8 cellular contexts compared by ENCODE assay signal in genomic region chr3:5198313-5198677, GRCh38. TPM values are rescaled to one million over a fixed set of nuclear protein-coding genes. Genes with fewer than 3 reads are reported as not detected.
DNase-seq lines count a peak whose midpoint lies in the region; ATAC-seq, FAIRE-seq and TF ChIP-seq lines count a peak whose summit lies in the region.
"Had no signal": no experiment of that assay in that cellular context is flagged by ENCODE, and none has a peak within 500 bp of the region (broad histone marks: within the 10 kb centered on the region; RNA-seq: fewer than 3 reads in every experiment).

No MANE protein-coding gene starts in this region.

- peak; percentile 33 for FAIRE-seq in GM12892 (lab: Jason Lieb, UNC)

- H3K27me3 ChIP-seq in colonic mucosa (no peaks in the 10 kb centered on the region), spleen (replicated peaks in 1 of 7) (no peaks in the 10 kb centered on the region)
- H3K27me3 ChIP-seq: brain microvascular endothelial cell had no signal

- no peak overlapping the region for H3K9ac ChIP-seq in colonic mucosa (ENCODE audit: low read depth in 2 of 2, low read length in 2 of 2)

- CTCF ChIA-PET in OCI-LY7 (lab: Charles Lee; ENCODE audit: unreplicated experiment) = interaction anchor here (0.7 kb wide), 1 partner anchor 12 kb away, joined by 6 read pairs; no protein-coding TSS in a partner anchor

- BruUV-seq in OCI-LY7 (replicated peaks; lab: Mats Ljungman, UMichigan) = no TSS peak

- intact Hi-C loops in OCI-LY7 (cut with micrococcal nuclease; ENCODE audit: unreplicated experiment) (no loop called here), colonic mucosa (cut with DNase I) (no loop called here), spleen (cut with DNase I; ENCODE audit: low total_unique reads) (no loop called here)

- H3K9me3 ChIP-seq in OCI-LY7 (ENCODE audit: low read length) (no peaks in the 10 kb centered on the region), colonic mucosa (no peaks in the 10 kb centered on the region), spleen (no peaks in the 10 kb centered on the region)

- DNase-seq in GM12892 (ENCODE audit: insufficient read length) = no peak
- no peak for DNase-seq in OCI-LY7 (ENCODE audit: low spot score)
- DNase-seq in colonic mucosa = no peak
- DNase-seq in spleen = no peak
- no peak for DNase-seq in COR-L47 (lab: John Stamatoyannopoulos, UW)
- no peak for DNase-seq in NCI-H1048 (lab: John Stamatoyannopoulos, UW)
- DNase-seq: brain microvascular endothelial cell had no signal

- 84 to 93% (median 89%) methylated on average over 4 of the region's 4 CpGs for WGBS in spleen, 5 donors

- TF ChIP-seq CTCF in OCI-LY7 (conservative IDR thresholded peaks at IDR 0.05; ENCODE audit: low read length) (no peak), colonic mucosa (IDR thresholded peaks at IDR 0.05) (no peak), spleen (IDR thresholded peaks at IDR 0.05 in 8 of 11, conservative IDR thresholded peaks at IDR 0.05 in 3 of 11) (no peak)

- H4K20me1 ChIP-seq in OCI-LY7 (ENCODE audit: insufficient read depth, low read length) = peaks cover 8% of the 10 kb centered on the region; the same call in 1 of the 2 replicates

- no peaks in the 10 kb centered on the region for H3K9me2 ChIP-seq in OCI-LY7 (ENCODE audit: insufficient read depth, low read length)

- ATAC-seq in GM18511 (IDR thresholded peaks at IDR 0.05; ENCODE audit: unreplicated experiment) = no peak

- H3K4me3 ChIP-seq in OCI-LY7 (ENCODE audit: low read depth, low read length, poor library complexity, severe bottlenecking) (peak overlapping the region; percentile 52), colonic mucosa (no peak overlapping the region), spleen (peak overlapping the region in 1 of 8 donors; percentile 33)

- H3K27ac ChIP-seq in OCI-LY7 (ENCODE audit: low read depth, low read length, poor library complexity, severe bottlenecking) (peak overlapping the region; percentile 99), colonic mucosa (peak overlapping the region; percentile 48), spleen (peak overlapping the region; percentile 36 to 100 (median 79))

- peaks cover 86% of the 10 kb centered on the region for H3K79me2 ChIP-seq in OCI-LY7 (ENCODE audit: insufficient read depth, low read depth, low read length)

- POLR2A ChIA-PET in OCI-LY7 (lab: Charles Lee) = interaction anchor here (0.7 to 11.4 kb wide), 11 partner anchors 8 to 99 kb away, joined by 3 to 444 read pairs (median 6); partner anchors contain the start of genes ARL8B and EDEM1

- TF ChIP-seq POLR2A in GM12892 (IDR thresholded peaks at IDR 0.05; ENCODE audit: low read depth, low read length) (no peak), spleen (IDR thresholded peaks at IDR 0.05) (no peak)

- peaks cover 71% of the 10 kb centered on the region for H3K4me1 ChIP-seq in OCI-LY7 (ENCODE audit: insufficient read depth, low read length, poor library complexity, severe bottlenecking)
- no peaks in the 10 kb centered on the region for H3K4me1 ChIP-seq in colonic mucosa
- peaks cover 48 to 76% (median 71%) of the 10 kb centered on the region in 6 donors for H3K4me1 ChIP-seq in spleen

- peaks cover 88% of the 10 kb centered on the region for H3K36me3 ChIP-seq in OCI-LY7 (ENCODE audit: insufficient read depth, low read length)
- H3K36me3 ChIP-seq in colonic mucosa = peaks cover 6% of the 10 kb centered on the region
- peaks cover 0 to 75% (median 36%) of the 10 kb centered on the region in 6 donors for H3K36me3 ChIP-seq in spleen

- no peak overlapping the region for H2AFZ ChIP-seq in OCI-LY7 (ENCODE audit: low read length)

- H3K4me2 ChIP-seq in OCI-LY7 (ENCODE audit: low read length) = peak overlapping the region; percentile 69

RNA-seq across cellular contexts. Expression of gene EDEM1, which starts 10.8 kb away (rescaled TPM):
- 79.9 TPM for polyA plus RNA-seq in GM12892 (2012; ENCODE audit: missing spikeins)
- 125 and 186 TPM in 2 replicates for total RNA-seq in OCI-LY7 (2014; rRNA removed; shearing (Covaris generic))
- total RNA-seq in OCI-LY7 (2022) (337 and 398 TPM in 2 replicates), colonic mucosa (10 to 100 TPM; 38.9 to 49.7 TPM), spleen (100 to 1,000 TPM in 1 of 7 donors, 10 to 100 TPM in 6; 69.0 to 174 (median 76.4) TPM)
- polyA plus RNA-seq in spleen = 10 to 100 TPM in 2 of 3 donors, 1 to 10 TPM in 1; 8.4 to 12.2 (median 11.7) TPM

Comparison
In these comparisons a context has a peak if more than half of its experiments do, and no peak if none do; other contexts are left out.
1. H3K27ac ChIP-seq: peak in every context shown above with its lines; median percentile 99 in OCI-LY7; 79 in spleen; 48 in colonic mucosa.